ENCODE assay signal across 19 cellular contexts in the genomic region with DNA sequence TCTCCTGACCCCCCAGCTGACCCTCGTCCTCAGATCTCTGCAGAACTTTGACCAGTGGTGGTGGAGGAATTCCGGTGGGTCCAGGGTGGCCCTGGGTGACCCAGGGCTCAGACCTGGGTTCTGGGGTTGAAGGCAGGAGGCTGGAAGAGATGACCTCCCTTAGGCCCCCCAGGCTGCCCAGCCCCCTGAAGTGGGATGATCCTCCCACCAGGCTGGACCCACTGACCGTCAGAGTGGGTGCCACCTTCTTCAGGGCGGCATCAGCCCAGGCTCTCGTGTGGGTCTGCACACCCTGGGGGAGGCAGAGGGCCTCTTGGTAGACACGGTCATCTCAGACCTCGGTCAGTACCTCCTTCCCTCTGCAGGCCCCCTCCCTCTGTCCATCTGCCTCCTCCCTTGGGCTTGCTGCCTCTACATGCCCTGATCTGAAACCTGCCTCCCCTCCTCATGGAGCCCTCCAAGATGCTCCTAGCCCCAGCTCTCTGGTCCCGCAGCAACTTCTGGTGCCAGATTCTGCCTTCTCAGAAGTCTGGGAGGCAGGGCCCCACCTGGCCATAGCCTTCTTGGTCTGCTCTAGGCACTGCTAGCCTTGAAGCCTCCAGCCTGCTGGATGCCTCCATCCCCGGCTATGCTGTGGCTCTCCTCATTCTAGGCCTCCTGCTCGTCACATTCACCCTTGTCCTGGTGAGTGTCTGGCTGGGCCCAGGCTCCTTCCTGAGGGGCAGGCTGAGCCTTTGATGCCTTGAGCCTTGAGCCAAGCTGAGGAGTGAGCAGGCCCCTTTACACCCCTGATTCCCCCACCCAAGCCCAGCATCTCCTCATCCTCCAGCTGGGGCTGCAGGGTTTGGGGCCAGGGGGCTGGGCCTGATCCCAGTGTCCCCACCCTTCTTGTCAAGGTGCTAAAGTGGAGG. TPM values are rescaled to one million over a fixed set of nuclear protein-coding genes. Genes with fewer than 3 reads are reported as not detected.
DNase-seq lines count a peak whose midpoint lies in the region; ATAC-seq, FAIRE-seq and TF ChIP-seq lines count a peak whose summit lies in the region.
"Had no signal": no experiment of that assay in that cellular context is flagged by ENCODE, and none has a peak within 500 bp of the region (broad histone marks: within the 10 kb centered on the region; RNA-seq: fewer than 3 reads in every experiment).

No MANE protein-coding gene starts in this region.

- H3K27ac ChIP-seq in Karpas-422 (ENCODE audit: low read length) (no peak overlapping the region), H1 (ENCODE audit: low read depth, low read length) (no peak overlapping the region), spleen (no peak overlapping the region)
- H3K27ac ChIP-seq: GM23248 had no signal

- H3K18ac ChIP-seq in H1 (ENCODE audit: extremely low read depth, low read length): no peak overlapping the region

- CTCF ChIA-PET in H1 (lab: Charles Lee; ENCODE audit: partially characterized antibody): interaction anchor here (0.7 to 1.1 kb wide), 3 partner anchors 16 to 30 kb away, joined by 3 to 4 read pairs (median 3); no protein-coding TSS in a partner anchor

- H3K9me3 ChIP-seq in Karpas-422 (ENCODE audit: low read length) (no peaks in the 10 kb centered on the region), H1 (ENCODE audit: insufficient read depth in 2 of 2, low read depth in 1 of 2, low read length in 1 of 2) (no peaks in the 10 kb centered on the region), spleen (no peaks in the 10 kb centered on the region), T-helper 17 cell (ENCODE audit: control insufficient read depth, low read length, poor library complexity, severe bottlenecking) (no peaks in the 10 kb centered on the region)
- H3K9me3 ChIP-seq: BE2C had no signal

- H3K4me2 ChIP-seq in Karpas-422 (ENCODE audit: low read depth, low read length, poor library complexity, severe bottlenecking) (no peak overlapping the region), H1 (ENCODE audit: insufficient read depth in 1 of 2, low read depth in 2 of 2, low read length in 2 of 2) (no peak overlapping the region)

- H3K4me1 Mint-ChIP-seq in neural crest cell (peaks cover 31% of the 10 kb centered on the region), T-helper 17 cell (peaks cover 6% of the 10 kb centered on the region)

- intact Hi-C loops in spleen (cut with DNase I; ENCODE audit: low total_unique reads): no loop called here

- TF ChIP-seq RAD21 in H1 (IDR thresholded peaks at IDR 0.05 in 1 of 2, conservative IDR thresholded peaks at IDR 0.05 in 1 of 2; ENCODE audit: low read depth in 2 of 2, low read length in 2 of 2): no peak

- H3K4me3 ChIP-seq in Karpas-422 (ENCODE audit: low read length) (no peak overlapping the region), H1 (ENCODE audit: extremely low read depth in 1 of 4, insufficient read depth in 2 of 4, low read depth in 3 of 4, low read length in 4 of 4) (no peak overlapping the region), spleen (no peak overlapping the region)
- H3K4me3 ChIP-seq: GM23248 had no signal

- no peak overlapping the region; the same call in 1 of the 2 replicates for H4K8ac ChIP-seq in H1 (ENCODE audit: extremely low read depth, insufficient read depth, low read length)

- no peak for TF ChIP-seq CTCF in H1 (IDR thresholded peaks at IDR 0.05; ENCODE audit: control extremely low read depth in 1 of 3, insufficient read depth in 1 of 3, low read depth in 1 of 3, low read length in 3 of 3)
- no peak for TF ChIP-seq CTCF in neural crest cell (conservative IDR thresholded peaks at IDR 0.05)
- TF ChIP-seq CTCF in spleen (IDR thresholded peaks at IDR 0.05 in 8 of 11, conservative IDR thresholded peaks at IDR 0.05 in 3 of 11): no peak
- no peak for TF ChIP-seq CTCF in GM10266 (IDR thresholded peaks at IDR 0.05; ENCODE audit: control insufficient read depth, insufficient read depth, low read depth, missing control alignments)

- no peaks in the 10 kb centered on the region for H3K79me1 ChIP-seq in H1 (ENCODE audit: low read depth, low read length)

- 0 out of 2 replicates have a peak overlapping the region, but pooled peaks have one; percentile 9 for H2BK12ac ChIP-seq in H1 (ENCODE audit: low read depth, low read length)

- H2BK20ac ChIP-seq in H1 (ENCODE audit: low read length): no peak overlapping the region

- ATAC-seq in T-helper 17 cell: no peak

- H3K14ac ChIP-seq in H1 (ENCODE audit: insufficient read length): no peak overlapping the region

- POLR2A ChIA-PET in H1 (lab: Charles Lee; ENCODE audit: partially characterized antibody): interaction anchor here (1.3 kb wide), 1 partner anchor 10 kb away, joined by 3 read pairs; no protein-coding TSS in a partner anchor

- DNase-seq in Karpas-422 (peak; percentile 23), H1 (ENCODE audit: low read depth in 1 of 2, low spot score in 2 of 2) (no peak), neural crest cell (ENCODE audit: low read depth, low spot score) (no peak), spleen (peak; percentile 66), GM10266 (ENCODE audit: extremely low spot score) (no peak), GM12891 (ENCODE audit: insufficient read length, low spot score) (no peak), T-helper 17 cell (no peak)
- DNase-seq: ACHN; BE2C; C1 segment of cervical spinal cord; CD4-positive, CD25-positive, alpha-beta regulatory T cell; CD8-positive, alpha-beta memory T cell; COR-L47; DMS 273 treated with DMSO at 0.1 percent for 48 hours; GDM1; GM23248; HCEC 1CT had no signal

- H4K20me1 ChIP-seq in Karpas-422 (ENCODE audit: insufficient read depth, low read depth, low read length) (no peaks in the 10 kb centered on the region), H1 (replicated peaks in 1 of 2; ENCODE audit: control insufficient read depth in 1 of 2, insufficient read depth in 2 of 2, low read length in 2 of 2) (no peaks in the 10 kb centered on the region)

- H3K4ac ChIP-seq in H1 (replicated peaks; ENCODE audit: insufficient read length, low read depth, low read length): no peak overlapping the region

- no peak overlapping the region for H4K5ac ChIP-seq in H1 (ENCODE audit: insufficient read length, low read depth, low read length)

- no peaks in the 10 kb centered on the region for H3K9me2 ChIP-seq in Karpas-422 (replicated peaks; ENCODE audit: insufficient read depth, low read length)

- H3K27me3 ChIP-seq in Karpas-422 (ENCODE audit: low read length): no peaks in the 10 kb centered on the region
- H3K27me3 ChIP-seq in H1 (replicated peaks in 1 of 4; ENCODE audit: control insufficient read depth in 3 of 4, extremely low read depth in 1 of 4, insufficient read depth in 3 of 4, low read length in 3 of 4): no peaks in the 10 kb centered on the region
- H3K27me3 ChIP-seq in spleen (replicated peaks in 1 of 7): no peaks in the 10 kb centered on the region
- H3K27me3 ChIP-seq: BE2C had no signal

- no peak overlapping the region for H2BK15ac ChIP-seq in H1 (ENCODE audit: low read length)

- no peaks in the 10 kb centered on the region for H3K23me2 ChIP-seq in H1 (ENCODE audit: low read depth, low read length)

- no peak for TF ChIP-seq POLR2A in H1 (IDR thresholded peaks at IDR 0.05; ENCODE audit: control extremely low read depth in 1 of 2, low read depth in 2 of 2, low read length in 2 of 2)
- no peak for TF ChIP-seq POLR2A in spleen (IDR thresholded peaks at IDR 0.05)
- no peak for TF ChIP-seq POLR2A in GM12891 (IDR thresholded peaks at IDR 0.05; ENCODE audit: low read depth, low read length)

- no peaks in the 10 kb centered on the region for H3K36me3 ChIP-seq in Karpas-422 (ENCODE audit: insufficient read depth, low read length)
- H3K36me3 ChIP-seq in H1 (ENCODE audit: control insufficient read depth in 2 of 4, insufficient read depth in 4 of 4, low read length in 3 of 4): no peaks in the 10 kb centered on the region
- no peaks in the 10 kb centered on the region for H3K36me3 ChIP-seq in spleen
- H3K36me3 ChIP-seq: BE2C had no signal

- 90% methylated on average over 10 of the region's 10 CpGs; no CpG with 5 or more reads in 1 of the 2 experiments for WGBS in H1 (ENCODE audit: extremely low coverage in 1 of 2, insufficient coverage in 1 of 2, insufficient read length in 1 of 2, insufficient replicate concordance in 2 of 2, low coverage in 1 of 2, low lambda C conversion rate in 2 of 2, missing lambda C conversion rate in 1 of 2), 2 experiments
- 91 to 97% (median 96%) methylated on average over 10 of the region's 10 CpGs for WGBS in spleen, 5 donors

- H2BK5ac ChIP-seq in H1 (ENCODE audit: low read depth, low read length): no peak overlapping the region

- H3K4me1 ChIP-seq in Karpas-422 (ENCODE audit: low read length) (peaks cover 17% of the 10 kb centered on the region), H1 (replicated peaks in 1 of 4; ENCODE audit: control insufficient read depth in 3 of 4, insufficient read depth in 4 of 4, low read length in 3 of 4) (peaks cover 0 to 6% (median 1%) of the 10 kb centered on the region in 4 experiments; a peak in 2 of 7 replicates), spleen (peaks cover 2 to 27% (median 14%) of the 10 kb centered on the region in 6 donors)

- no peak overlapping the region for H4K91ac ChIP-seq in H1 (replicated peaks; ENCODE audit: insufficient read length, low read length)

- TF ChIP-seq EP300 in H1 (IDR thresholded peaks at IDR 0.05; ENCODE audit: borderline replicate concordance in 1 of 2, low read depth in 2 of 2, low read length in 2 of 2): no peak

- FAIRE-seq in H1 (lab: Jason Lieb, UNC) (no peak), GM12891 (lab: Jason Lieb, UNC) (no peak)
- FAIRE-seq: A204.1, H54 had no signal

- H3K36me3 Mint-ChIP-seq in neural crest cell (ENCODE audit: low read depth) (no peaks in the 10 kb centered on the region), T-helper 17 cell (ENCODE audit: low read depth) (no peaks in the 10 kb centered on the region)
- H3K36me3 Mint-ChIP-seq: CD4-positive, CD25-positive, alpha-beta regulatory T cell; CD8-positive, alpha-beta memory T cell had no signal

- H2BK120ac ChIP-seq in H1 (replicated peaks; ENCODE audit: low read depth, low read length): no peak overlapping the region

- no peak overlapping the region for H3K23ac ChIP-seq in H1 (ENCODE audit: insufficient read length)

- H3K9ac ChIP-seq in Karpas-422 (ENCODE audit: low read length) (no peak overlapping the region), H1 (replicated peaks in 1 of 4; ENCODE audit: extremely low read depth in 1 of 4, low read depth in 3 of 4, low read length in 3 of 4) (no peak overlapping the region)
- H3K9ac ChIP-seq: GM23248 had no signal

- no peak overlapping the region for H2AFZ ChIP-seq in Karpas-422 (ENCODE audit: low read length)
- H2AFZ ChIP-seq in H1 (ENCODE audit: low read length): no peak overlapping the region
- H2AFZ ChIP-seq: GM23248 had no signal

- H3K56ac ChIP-seq in H1 (replicated peaks; ENCODE audit: insufficient read length, low read depth, low read length): no peak overlapping the region

- H3K27ac Mint-ChIP-seq in neural crest cell (ENCODE audit: unreplicated experiment) (peak overlapping the region; percentile 75), T-helper 17 cell (no peak overlapping the region)

- H3K27me3 Mint-ChIP-seq in neural crest cell (ENCODE audit: low read depth) (no peaks in the 10 kb centered on the region), T-helper 17 cell (no peaks in the 10 kb centered on the region)

- no peaks in the 10 kb centered on the region for H3K9me3 Mint-ChIP-seq in neural crest cell
- H3K9me3 Mint-ChIP-seq: CD4-positive, CD25-positive, alpha-beta regulatory T cell; CD8-positive, alpha-beta memory T cell had no signal

- H2AK5ac ChIP-seq in H1 (ENCODE audit: low read depth, low read length): no peak overlapping the region

- H3K4me3 Mint-ChIP-seq in neural crest cell: no peak overlapping the region
- H3K4me3 Mint-ChIP-seq in T-helper 17 cell: no peak overlapping the region

- no peaks in the 10 kb centered on the region for H3K79me2 ChIP-seq in Karpas-422 (ENCODE audit: low read length)
- H3K79me2 ChIP-seq in H1 (ENCODE audit: control insufficient read depth in 1 of 2, insufficient read depth in 2 of 2, low read length in 2 of 2): no peaks in the 10 kb centered on the region

RNA-seq across cellular contexts. Expression of a gene that starts 49.1 kb away (rescaled TPM):
- total RNA-seq in Karpas-422 (2014; rRNA removed; shearing (Covaris generic); ENCODE audit: low replicate concordance): 0.11 TPM in 1 of 2 replicates, not detected in the other
- total RNA-seq in H1 (2021; fragmentation: NEBNext Ultra II Directional; extraction: Animal tissue kit (Norgen Biotek cat#: 25700)): 3.0 and 3.2 TPM in 2 replicates
- polyA plus RNA-seq in H1 (2011; rRNA removed): 1.4 and 1.9 TPM in 2 replicates
- polyA plus RNA-seq in H1 (2011; cell fraction: cytosol; rRNA removed): 1.0 TPM
- 4.7 TPM for polyA plus RNA-seq in H1 (2011; cell fraction: nucleus; rRNA removed)
- 1.5 to 3.6 TPM (median 2.6 TPM) in 4 replicates for polyA plus RNA-seq in H1 (2012, experiment 1 of 2)
- polyA plus RNA-seq in H1 (2012, experiment 2 of 2): 1.6 TPM
- polyA plus RNA-seq in H1 (2013, experiment 1 of 2): 3.1 TPM
- polyA plus RNA-seq in H1 (2013, experiment 2 of 2): 2.0 TPM
- 2.5 and 3.3 TPM in 2 replicates for polyA minus RNA-seq in H1 (2011; rRNA and poly(A)+ RNA removed)
- 2.3 TPM for polyA minus RNA-seq in H1 (2011; cell fraction: cytosol; rRNA and poly(A)+ RNA removed)
- 3.6 TPM for polyA minus RNA-seq in H1 (2011; cell fraction: nucleus; rRNA and poly(A)+ RNA removed)
- total RNA-seq in neural crest cell: 5.3 and 5.4 TPM in 2 replicates
- 10 to 100 TPM in 4 of 7 donors, 1 to 10 TPM in 3; 4.1 to 28.6 (median 10.2) TPM for total RNA-seq in spleen
- 1 to 10 TPM in 2 of 3 donors, under 1 TPM in 1; 0.89 to 4.9 (median 1.3) TPM for polyA plus RNA-seq in spleen
- polyA plus RNA-seq in GM12891 (2012; ENCODE audit: low read depth, missing spikeins): 0.67 TPM
- under 1 TPM in 1 of 2 donors, not detected in 1; 0.08 TPM for total RNA-seq in T-helper 17 cell
- total RNA-seq: CD4-positive, CD25-positive, alpha-beta regulatory T cell; CD8-positive, alpha-beta memory T cell had no signal
- polyA plus RNA-seq: CD4-positive, CD25-positive, alpha-beta regulatory T cell; CD8-positive, alpha-beta memory T cell had no signal

Comparison
In these comparisons a context has a peak if more than half of its experiments do, and no peak if none do; other contexts are left out.
1. DNase-seq: peak in Karpas-422 (single experiment) and spleen (single experiment); none in H1 (0 of 2), neural crest cell (single experiment), GM10266 (single experiment), GM12891 (single experiment) and T-helper 17 cell (0 of 3).